In genomic region chr4:119025916-119026661, GRCh38 we compare ENCODE assay signal across 9 cellular contexts.
A peak's percentile ranks its signal among the peaks of the same experiment; 100 is the strongest.
DNase-seq lines count a peak whose midpoint lies in the region; ATAC-seq and TF ChIP-seq lines count a peak whose summit lies in the region.
"Had no signal": no experiment of that assay in that cellular context is flagged by ENCODE, and none has a peak within 500 bp of the region (broad histone marks: within the 10 kb centered on the region; RNA-seq: fewer than 3 reads in every experiment).

No MANE protein-coding gene starts in this region.

- peak; percentile 15 for DNase-seq in SK-MEL-5 (ENCODE audit: low read depth, low spot score)
- DNase-seq in foreskin keratinocyte, result peak; percentile 44 to 86
- DNase-seq in psoas muscle, result peak in 1 of 2 donors; percentile 34
- DNase-seq in CD4-positive, alpha-beta T cell, result no peak
- DNase-seq in NCI-H2029 treated with DMSO at 0.1 percent for 48 hours (lab: John Stamatoyannopoulos, UW), result no peak
- DNase-seq: activated CD4-positive, alpha-beta T cell treated with anti-CD3 and anti-CD28 coated beads, Interleukin-2, amount 10 ng/mL, durations not matched to agents 7 days and 5 days had no signal

- H3K9me3 Mint-ChIP-seq in CD4-positive, alpha-beta T cell, result no peaks in the 10 kb centered on the region
- H3K9me3 Mint-ChIP-seq: activated CD4-positive, alpha-beta T cell treated with anti-CD3 and anti-CD28 coated beads, Interleukin-2, amount 10 ng/mL, durations not matched to agents 7 days and 5 days had no signal

- no peak overlapping the region for H3K27ac Mint-ChIP-seq in CD4-positive, alpha-beta T cell
- H3K27ac Mint-ChIP-seq: activated CD4-positive, alpha-beta T cell treated with anti-CD3 and anti-CD28 coated beads, Interleukin-2, amount 10 ng/mL, durations not matched to agents 7 days and 5 days had no signal

- no peaks in the 10 kb centered on the region for H3K9me2 ChIP-seq in DOHH2 (replicated peaks; ENCODE audit: control insufficient read depth, low read length)

- H3K36me3 ChIP-seq in DOHH2 (ENCODE audit: control insufficient read depth, low read length), result peaks cover 9% of the 10 kb centered on the region; the same call in 1 of the 2 replicates
- peaks cover 0 to 15% of the 10 kb centered on the region in 2 donors for H3K36me3 ChIP-seq in psoas muscle (ENCODE audit: insufficient read depth in 1 of 2, low read depth in 1 of 2)

- POLR2A ChIA-PET in CD4-positive, alpha-beta T cell (lab: Charles Lee), result no interaction called here

- no peaks in the 10 kb centered on the region for H3K27me3 ChIP-seq in DOHH2 (ENCODE audit: control insufficient read depth, low read length)
- H3K27me3 ChIP-seq in foreskin keratinocyte, result no peaks in the 10 kb centered on the region
- no peaks in the 10 kb centered on the region for H3K27me3 ChIP-seq in psoas muscle (ENCODE audit: insufficient read depth in 3 of 3, low read length in 2 of 3)
- no peaks in the 10 kb centered on the region for H3K27me3 ChIP-seq in CD4-positive, alpha-beta T cell (ENCODE audit: control insufficient read depth, insufficient read depth, low read length)

- no peak overlapping the region for H3K4me3 Mint-ChIP-seq in CD4-positive, alpha-beta T cell
- H3K4me3 Mint-ChIP-seq: activated CD4-positive, alpha-beta T cell treated with anti-CD3 and anti-CD28 coated beads, Interleukin-2, amount 10 ng/mL, durations not matched to agents 7 days and 5 days had no signal

- ATAC-seq in foreskin keratinocyte (peak; percentile 81), psoas muscle (peak; percentile 47 to 63 (median 54)), GM21825 (IDR thresholded peaks at IDR 0.05; ENCODE audit: unreplicated experiment) (no peak), GM18873 (IDR thresholded peaks at IDR 0.05; ENCODE audit: low FRiP score, unreplicated experiment) (no peak)
- no peak for ATAC-seq in CD4-positive, alpha-beta T cell (ENCODE audit: poor library complexity)

- H3K9me3 ChIP-seq in DOHH2 (ENCODE audit: control insufficient read depth, insufficient read depth, low read length), result no peaks in the 10 kb centered on the region
- no peaks in the 10 kb centered on the region for H3K9me3 ChIP-seq in psoas muscle
- no peaks in the 10 kb centered on the region for H3K9me3 ChIP-seq in CD4-positive, alpha-beta T cell (ENCODE audit: control insufficient read depth, low read length)

- CTCF ChIA-PET in CD4-positive, alpha-beta T cell (lab: Charles Lee), result no interaction called here

- H3K27ac ChIP-seq in DOHH2 (ENCODE audit: low read depth, low read length), result peak overlapping the region; percentile 55
- peak overlapping the region; percentile 95 for H3K27ac ChIP-seq in foreskin keratinocyte
- H3K27ac ChIP-seq in psoas muscle, result peak overlapping the region; percentile 98
- no peak overlapping the region for H3K27ac ChIP-seq in CD4-positive, alpha-beta T cell (ENCODE audit: low read depth, low read length)

- peaks cover 28% of the 10 kb centered on the region for H3K79me2 ChIP-seq in DOHH2 (ENCODE audit: control insufficient read depth, low read length)

- no peaks in the 10 kb centered on the region for H3K4me1 Mint-ChIP-seq in CD4-positive, alpha-beta T cell (ENCODE audit: low read depth)
- H3K4me1 Mint-ChIP-seq: activated CD4-positive, alpha-beta T cell treated with anti-CD3 and anti-CD28 coated beads, Interleukin-2, amount 10 ng/mL, durations not matched to agents 7 days and 5 days had no signal

- no peaks in the 10 kb centered on the region for H4K20me1 ChIP-seq in DOHH2 (ENCODE audit: control insufficient read depth, insufficient read depth, low read depth, low read length)

- 8 to 26% (median 13%) methylated on average over 4 of the region's 4 CpGs for WGBS in psoas muscle, 3 donors

- in situ Hi-C loops in SK-MEL-5 (cut with HindIII; ENCODE audit: low pct_unique_long_range_greater_than_20kb, low sequenced_read_pairs), result no loop called here

- intact Hi-C loops in psoas muscle (cut with DNase I), result loop anchor here in 1 of 2 donors (2.0 kb wide), 1 partner anchor 15 kb away; no protein-coding TSS in a partner anchor
- intact Hi-C loops in CD4-positive, alpha-beta T cell (cut with DNase I, micrococcal nuclease), result no loop called here

- peak overlapping the region; percentile 72 for H3K4me2 ChIP-seq in DOHH2 (ENCODE audit: low read length)

- H3K4me3 ChIP-seq in DOHH2 (ENCODE audit: low read length), result peak overlapping the region; percentile 65
- H3K4me3 ChIP-seq in psoas muscle, result peak overlapping the region; percentile 77

- TF ChIP-seq CTCF in DOHH2 (IDR thresholded peaks at IDR 0.05; ENCODE audit: low read depth, low read length, poor library complexity, severe bottlenecking) (no peak), foreskin keratinocyte (conservative IDR thresholded peaks at IDR 0.05) (peak; percentile 13), psoas muscle (IDR thresholded peaks at IDR 0.05) (no peak)
- no peak for TF ChIP-seq CTCF in CD4-positive, alpha-beta T cell (IDR thresholded peaks at IDR 0.05)

- H3K4me1 ChIP-seq in DOHH2 (ENCODE audit: control insufficient read depth, low read length) (peaks cover 40% of the 10 kb centered on the region), foreskin keratinocyte (peaks cover 10% of the 10 kb centered on the region), psoas muscle (peaks cover 27% of the 10 kb centered on the region)

- no peaks in the 10 kb centered on the region for H3K27me3 Mint-ChIP-seq in CD4-positive, alpha-beta T cell
- H3K27me3 Mint-ChIP-seq: activated CD4-positive, alpha-beta T cell treated with anti-CD3 and anti-CD28 coated beads, Interleukin-2, amount 10 ng/mL, durations not matched to agents 7 days and 5 days had no signal

- no peaks in the 10 kb centered on the region for H3K36me3 Mint-ChIP-seq in CD4-positive, alpha-beta T cell (ENCODE audit: low read depth)

- H3F3A ChIP-seq in DOHH2 (ENCODE audit: control insufficient read depth, insufficient read depth), result peaks cover 3% of the 10 kb centered on the region; the same call in 1 of the 2 replicates

Comparison
In these comparisons a context has a peak if more than half of its experiments do, and no peak if none do; other contexts are left out.
1. DNase-seq: peak in SK-MEL-5 (single experiment) and foreskin keratinocyte (2 of 2); none in CD4-positive, alpha-beta T cell (0 of 10) and NCI-H2029 treated with DMSO at 0.1 percent for 48 hours (single experiment).
2. ATAC-seq: peak in foreskin keratinocyte (single experiment) and psoas muscle (4 of 4); none in GM21825 (single experiment), CD4-positive, alpha-beta T cell (single experiment) and GM18873 (single experiment).